In genomic region chr11:66545701-66546367, GRCh38 we compare ENCODE assay signal across 8 cellular contexts. TPM values are rescaled to one million over a fixed set of nuclear protein-coding genes. Genes with fewer than 3 reads are reported as not detected.
DNase-seq lines count a peak whose midpoint lies in the region; ATAC-seq and TF ChIP-seq lines count a peak whose summit lies in the region.

A gene with protein sequence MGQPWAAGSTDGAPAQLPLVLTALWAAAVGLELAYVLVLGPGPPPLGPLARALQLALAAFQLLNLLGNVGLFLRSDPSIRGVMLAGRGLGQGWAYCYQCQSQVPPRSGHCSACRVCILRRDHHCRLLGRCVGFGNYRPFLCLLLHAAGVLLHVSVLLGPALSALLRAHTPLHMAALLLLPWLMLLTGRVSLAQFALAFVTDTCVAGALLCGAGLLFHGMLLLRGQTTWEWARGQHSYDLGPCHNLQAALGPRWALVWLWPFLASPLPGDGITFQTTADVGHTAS (minus strand): TSS chr11:66546048. CDS start chr11:66546003, 45 bp downstream.

- peaks cover 22% of the 10 kb centered on the region for H3K4me1 Mint-ChIP-seq in activated naive CD8-positive, alpha-beta T cell (ENCODE audit: low read depth)
- H3K4me1 Mint-ChIP-seq in osteocyte (ENCODE audit: unreplicated experiment) = peaks cover 22% of the 10 kb centered on the region

- no peaks in the 10 kb centered on the region for H3K9me3 Mint-ChIP-seq in activated naive CD8-positive, alpha-beta T cell (ENCODE audit: low read depth)
- no peaks in the 10 kb centered on the region for H3K9me3 Mint-ChIP-seq in osteocyte (ENCODE audit: unreplicated experiment)

- H3K27me3 Mint-ChIP-seq in activated naive CD8-positive, alpha-beta T cell = no peaks in the 10 kb centered on the region
- peaks cover 5% of the 10 kb centered on the region for H3K27me3 Mint-ChIP-seq in osteocyte (ENCODE audit: unreplicated experiment)

- peaks cover 15 to 16% of the 10 kb centered on the region in 2 donors for H3K4me1 ChIP-seq in thyroid gland

- intact Hi-C loops in head of caudate nucleus (cut with DNase I) (no loop called here), thyroid gland (cut with DNase I) (no loop called here)

- H3K36me3 ChIP-seq in GM06990 (ENCODE audit: control insufficient read depth, insufficient read depth, low read length) (peaks cover 8% of the 10 kb centered on the region), thyroid gland (peaks cover 0 to 4% of the 10 kb centered on the region in 2 donors)

- no peak for TF ChIP-seq CTCF in GM06990 (IDR thresholded peaks at IDR 0.05; ENCODE audit: insufficient read depth, low read length, poor library complexity, severe bottlenecking)
- no peak for TF ChIP-seq CTCF in osteocyte (IDR thresholded peaks at IDR 0.05)
- no peak for TF ChIP-seq CTCF in thyroid gland (IDR thresholded peaks at IDR 0.05)

- peak within 1 kb of the TSS; percentile 90 for H3K4me3 Mint-ChIP-seq in activated naive CD8-positive, alpha-beta T cell
- H3K4me3 Mint-ChIP-seq in osteocyte (ENCODE audit: unreplicated experiment) = peak within 1 kb of the TSS; percentile 82

- ATAC-seq in HG02588 (IDR thresholded peaks at IDR 0.05; ENCODE audit: unreplicated experiment) = peak; percentile 84

- no peaks in the 10 kb centered on the region for H3K9me3 ChIP-seq in thyroid gland

- H3K27ac Mint-ChIP-seq in activated naive CD8-positive, alpha-beta T cell = peak within 1 kb of the TSS; percentile 89
- no peak within 1 kb of the TSS for H3K27ac Mint-ChIP-seq in osteocyte (ENCODE audit: unreplicated experiment)

- H3K4me3 ChIP-seq in GM06990 (replicated peaks; ENCODE audit: low read depth, low read length) (peak within 1 kb of the TSS; percentile 88), thyroid gland (replicated peaks in 1 of 3) (peak within 1 kb of the TSS; percentile 80 to 94 (median 82))

- DNase-seq in GM06990 (ENCODE audit: extremely low read depth, insufficient read length) (peak; percentile 96), NCI-H1092 (lab: John Stamatoyannopoulos, UW) (peak; percentile 93), SKM-1 treated with dmso at 0.1 percent for 144 hours (lab: John Stamatoyannopoulos, UW; ENCODE audit: unreplicated experiment) (peak; percentile 94), head of caudate nucleus (peak; percentile 90 to 98 (median 96)), osteocyte (ENCODE audit: extremely low spot score, unreplicated experiment) (peak; percentile 98), thyroid gland (peak; percentile 98)

- peak in 1 of 2 donors; percentile 71 for TF ChIP-seq POLR2A in thyroid gland (IDR thresholded peaks at IDR 0.05)

- no peaks in the 10 kb centered on the region for H3K36me3 Mint-ChIP-seq in activated naive CD8-positive, alpha-beta T cell
- H3K36me3 Mint-ChIP-seq in osteocyte (ENCODE audit: unreplicated experiment) = peaks cover 16% of the 10 kb centered on the region

- H3K27me3 ChIP-seq in GM06990 (replicated peaks; ENCODE audit: control insufficient read depth, insufficient read depth, low read length) (no peaks in the 10 kb centered on the region; the same call in 1 of the 2 replicates), thyroid gland (no peaks in the 10 kb centered on the region)

- peak within 1 kb of the TSS in 1 of 3 donors; percentile 58 for H3K27ac ChIP-seq in thyroid gland

- WGBS in thyroid gland, 2 donors = 0 to 2% methylated on average over 15 to 21 of the region's 71 CpGs

RNA-seq across cellular contexts. Expression of the gene that starts here (rescaled TPM):
- total RNA-seq in osteocyte = 15.7 and 16.6 TPM in 2 replicates
- 10 to 100 TPM; 20.3 to 25.9 (median 22.3) TPM for total RNA-seq in thyroid gland
